28 cellular contexts compared by ENCODE assay signal in the genomic region with DNA sequence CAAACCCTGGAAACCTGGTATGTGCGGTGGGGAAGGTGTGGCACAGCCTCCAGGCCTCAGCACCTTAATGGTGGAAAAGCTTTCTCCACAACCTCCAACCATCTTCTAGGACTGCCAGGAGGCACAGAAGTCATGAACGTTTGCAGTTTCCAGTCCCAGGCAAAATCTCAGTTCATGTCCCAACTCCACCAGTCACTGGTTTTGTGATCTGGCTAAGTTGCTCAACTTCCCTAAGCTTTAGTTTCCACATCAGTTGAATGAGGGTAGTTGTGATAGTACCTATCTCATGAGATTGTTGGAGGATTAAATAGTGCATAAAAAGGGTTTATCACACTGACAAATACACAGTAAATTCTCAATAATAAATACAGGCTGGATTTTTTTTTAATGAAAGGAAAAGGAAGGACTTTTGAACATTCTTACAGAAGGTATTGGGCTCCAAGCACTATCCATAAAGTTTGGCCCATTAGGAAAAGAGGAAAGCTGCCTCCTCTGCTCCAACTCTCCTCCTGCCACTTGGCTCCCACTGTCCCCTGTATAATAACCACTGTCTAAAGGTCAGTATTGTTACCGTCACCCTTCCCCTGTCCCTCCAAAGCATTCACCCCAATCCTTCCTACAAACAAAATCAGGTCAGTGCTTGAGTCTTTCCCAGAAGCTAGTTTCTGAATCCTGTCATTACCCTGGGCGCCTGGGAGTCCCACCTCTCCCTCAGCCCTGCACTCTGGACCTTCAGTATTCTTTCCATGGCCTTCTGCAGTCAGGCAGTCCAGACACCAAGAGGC. TPM values are rescaled to one million over a fixed set of nuclear protein-coding genes. Genes with fewer than 3 reads are reported as not detected.
DNase-seq lines count a peak whose midpoint lies in the region; ATAC-seq and TF ChIP-seq lines count a peak whose summit lies in the region.
"Had no signal": no experiment of that assay in that cellular context is flagged by ENCODE, and none has a peak within 500 bp of the region (broad histone marks: within the 10 kb centered on the region; RNA-seq: fewer than 3 reads in every experiment).

No MANE protein-coding gene starts in this region.

- no peak for DNase-seq in activated T-cell treated with anti-CD3 and anti-CD28 coated beads, Interleukin-2, amount 50 U/mL, for 72 hours
- DNase-seq in activated T-cell treated with anti-CD3 and anti-CD28 coated beads, Interleukin-2, amount 50 U/mL, for 48 hours = no peak
- DNase-seq in RWPE1 (ENCODE audit: low spot score) = no peak
- no peak for DNase-seq in progenitor cell of endocrine pancreas (ENCODE audit: low spot score, unreplicated experiment)
- DNase-seq in Calu3 = no peak
- DNase-seq in osteocyte (ENCODE audit: extremely low spot score, unreplicated experiment) = no peak
- DNase-seq: activated CD4-positive, alpha-beta T cell treated with anti-CD3 and anti-CD28 coated beads for 1 hour; activated CD8-positive, alpha-beta T cell treated with anti-CD3 and anti-CD28 coated beads, Interleukin-2, amount 10 ng/mL, durations not matched to agents 7 days and 5 days; activated gamma-delta T cell treated with Interleukin-2 at 50 U/mL for 16 hours; adrenal gland; BE2C; DMS53; gastrocnemius medialis; left colon; NCI-H1105; NCI-H1930; NCI-H526; right cardiac atrium; RPMI8226; SK-N-SH; stimulated activated CD4-positive, alpha-beta T cell treated with anti-CD3 and anti-CD28 coated beads, Interleukin-4, amount 100 ng/mL, for 1 hour; upper lobe of left lung had no signal

- intact Hi-C loops in Calu3 (cut with micrococcal nuclease; ENCODE audit: unreplicated experiment) = no loop called here

- CTCF ChIA-PET in RWPE1 (lab: Yijun Ruan, JAX) = interaction anchor here (0.6 to 1.4 kb wide), 3 partner anchors 8 to 626 kb away, joined by 3 to 5 read pairs (median 3); no protein-coding TSS in a partner anchor
- CTCF ChIA-PET in Calu3 (lab: Charles Lee) = no interaction called here

- H3K36me3 Mint-ChIP-seq in activated T-cell treated with anti-CD3 and anti-CD28 coated beads, Interleukin-2, amount 50 U/mL, for 72 hours (ENCODE audit: insufficient read depth in 2 of 2) = peaks cover 22 to 51% of the 10 kb centered on the region in 2 donors
- H3K36me3 Mint-ChIP-seq in progenitor cell of endocrine pancreas (ENCODE audit: insufficient read depth) (peaks cover 23% of the 10 kb centered on the region), Calu3 (ENCODE audit: insufficient read depth, unreplicated experiment) (peaks cover 58% of the 10 kb centered on the region), osteocyte (ENCODE audit: unreplicated experiment) (peaks cover 39% of the 10 kb centered on the region)

- POLR2A ChIA-PET in RWPE1 (lab: Yijun Ruan, JAX; ENCODE audit: low non-redundant PET) = no interaction called here

- TF ChIP-seq CTCF in RWPE1 (conservative IDR thresholded peaks at IDR 0.05; ENCODE audit: low read depth) (no peak), progenitor cell of endocrine pancreas (IDR thresholded peaks at IDR 0.05; ENCODE audit: unreplicated experiment) (no peak), Calu3 (IDR thresholded peaks at IDR 0.05; ENCODE audit: unreplicated experiment) (no peak), osteocyte (IDR thresholded peaks at IDR 0.05) (no peak)

- H3K27ac Mint-ChIP-seq in activated T-cell treated with anti-CD3 and anti-CD28 coated beads, Interleukin-2, amount 50 U/mL, for 72 hours = peak overlapping the region; percentile 25
- peak overlapping the region; percentile 27 for H3K27ac Mint-ChIP-seq in progenitor cell of endocrine pancreas
- H3K27ac Mint-ChIP-seq in Calu3 (ENCODE audit: unreplicated experiment) = no peak overlapping the region
- H3K27ac Mint-ChIP-seq in osteocyte (ENCODE audit: unreplicated experiment) = no peak overlapping the region
- H3K27ac Mint-ChIP-seq: activated CD8-positive, alpha-beta T cell treated with anti-CD3 and anti-CD28 coated beads, Interleukin-2, amount 10 ng/mL, durations not matched to agents 7 days and 5 days; brain; T-helper 1 cell treated with Interleukin-12 subunit alpha and Interleukin-12 subunit beta and Interleukin-4 antibody, amounts not matched to agents 30 μg/mL and 1 μg/mL, for 36 hours had no signal

- no peak for ATAC-seq in activated T-cell treated with anti-CD3 and anti-CD28 coated beads, Interleukin-2, amount 50 U/mL, for 72 hours (replicated peaks in 1 of 2)
- ATAC-seq: activated CD8-positive, alpha-beta T cell treated with anti-CD3 and anti-CD28 coated beads, Interleukin-2, amount 10 ng/mL, durations not matched to agents 7 days and 5 days; gastrocnemius medialis; left colon; right cardiac atrium had no signal

- H3K4me1 Mint-ChIP-seq in activated T-cell treated with anti-CD3 and anti-CD28 coated beads, Interleukin-2, amount 50 U/mL, for 72 hours (ENCODE audit: low read depth) = peaks cover 13% of the 10 kb centered on the region
- H3K4me1 Mint-ChIP-seq in progenitor cell of endocrine pancreas (ENCODE audit: low read depth) (peaks cover 4% of the 10 kb centered on the region), Calu3 (ENCODE audit: low read depth, unreplicated experiment) (peaks cover 4% of the 10 kb centered on the region), osteocyte (ENCODE audit: unreplicated experiment) (peaks cover 10% of the 10 kb centered on the region)

- no peaks in the 10 kb centered on the region for H3K27me3 Mint-ChIP-seq in activated T-cell treated with anti-CD3 and anti-CD28 coated beads, Interleukin-2, amount 50 U/mL, for 72 hours (ENCODE audit: low read depth)
- H3K27me3 Mint-ChIP-seq in progenitor cell of endocrine pancreas = no peaks in the 10 kb centered on the region
- no peaks in the 10 kb centered on the region for H3K27me3 Mint-ChIP-seq in Calu3 (ENCODE audit: unreplicated experiment)
- H3K27me3 Mint-ChIP-seq in osteocyte (ENCODE audit: unreplicated experiment) = no peaks in the 10 kb centered on the region

- no peak overlapping the region for H3K4me3 Mint-ChIP-seq in activated T-cell treated with anti-CD3 and anti-CD28 coated beads, Interleukin-2, amount 50 U/mL, for 72 hours
- no peak overlapping the region for H3K4me3 Mint-ChIP-seq in progenitor cell of endocrine pancreas (ENCODE audit: low read depth)
- no peak overlapping the region for H3K4me3 Mint-ChIP-seq in Calu3 (ENCODE audit: low read depth, unreplicated experiment)
- no peak overlapping the region for H3K4me3 Mint-ChIP-seq in osteocyte (ENCODE audit: unreplicated experiment)
- H3K4me3 Mint-ChIP-seq: activated CD8-positive, alpha-beta T cell treated with anti-CD3 and anti-CD28 coated beads, Interleukin-2, amount 10 ng/mL, durations not matched to agents 7 days and 5 days; brain; T-helper 1 cell treated with Interleukin-12 subunit alpha and Interleukin-12 subunit beta and Interleukin-4 antibody, amounts not matched to agents 30 μg/mL and 1 μg/mL, for 36 hours had no signal

- H3K9me3 Mint-ChIP-seq in activated T-cell treated with anti-CD3 and anti-CD28 coated beads, Interleukin-2, amount 50 U/mL, for 72 hours = no peaks in the 10 kb centered on the region
- H3K9me3 Mint-ChIP-seq in progenitor cell of endocrine pancreas (ENCODE audit: low read depth) (peaks cover 8% of the 10 kb centered on the region), Calu3 (ENCODE audit: low read depth, unreplicated experiment) (no peaks in the 10 kb centered on the region), osteocyte (ENCODE audit: unreplicated experiment) (no peaks in the 10 kb centered on the region)
- H3K9me3 Mint-ChIP-seq: brain had no signal

- peak overlapping the region; percentile 26; the same call in 1 of the 2 replicates for H3K27ac ChIP-seq in RWPE1
- H3K27ac ChIP-seq: adrenal gland, gastrocnemius medialis, hepatocyte, upper lobe of left lung had no signal

- no TSS peak for BruUV-seq in Calu3 (replicated peaks; lab: Mats Ljungman, UMichigan)

RNA-seq across cellular contexts. Expression of gene PCK2, which starts 6.3 kb away (rescaled TPM):
- 100 to 1,000 TPM; 161 to 180 TPM for total RNA-seq in activated T-cell treated with anti-CD3 and anti-CD28 coated beads, Interleukin-2, amount 50 U/mL, for 72 hours
- total RNA-seq in progenitor cell of endocrine pancreas = 29.7 and 34.7 TPM in 2 replicates
- total RNA-seq in Calu3 (2022) = 38.0 and 43.6 TPM in 2 replicates
- total RNA-seq in osteocyte = 66.0 and 75.1 TPM in 2 replicates

RNA-seq across cellular contexts. Expression of gene DCAF11, which starts 14.2 kb away (rescaled TPM):
- total RNA-seq in activated T-cell treated with anti-CD3 and anti-CD28 coated beads, Interleukin-2, amount 50 U/mL, for 72 hours = 100 to 1,000 TPM; 109 to 124 TPM
- total RNA-seq in progenitor cell of endocrine pancreas (79.7 and 80.9 TPM in 2 replicates), Calu3 (2022) (58.2 and 63.4 TPM in 2 replicates), osteocyte (50.2 and 52.8 TPM in 2 replicates)

RNA-seq across cellular contexts. Expression of gene NRL, which starts 14.4 kb away (rescaled TPM):
- total RNA-seq in activated T-cell treated with anti-CD3 and anti-CD28 coated beads, Interleukin-2, amount 50 U/mL, for 72 hours = 1 to 10 TPM; 5.2 TPM
- total RNA-seq in progenitor cell of endocrine pancreas (2.3 and 2.8 TPM in 2 replicates), Calu3 (2022) (1.8 and 2.3 TPM in 2 replicates), osteocyte (1.2 and 1.9 TPM in 2 replicates)

RNA-seq across cellular contexts. Expression of gene CPNE6, which starts 29.0 kb away (rescaled TPM):
- under 1 TPM; 0.12 to 0.14 TPM for total RNA-seq in activated T-cell treated with anti-CD3 and anti-CD28 coated beads, Interleukin-2, amount 50 U/mL, for 72 hours
- total RNA-seq in progenitor cell of endocrine pancreas (not detected in 2 replicates), Calu3 (2022) (not detected in 2 replicates), osteocyte (not detected in 2 replicates)
- total RNA-seq: A673, chondrocyte, gastrocnemius medialis, H4, hepatocyte, upper lobe of left lung had no signal

RNA-seq across cellular contexts. Expression of gene FITM1, which starts 30.1 kb away (rescaled TPM):
- 1 to 10 TPM in 1 of 2 donors, under 1 TPM in 1; 0.46 to 2.2 TPM for total RNA-seq in activated T-cell treated with anti-CD3 and anti-CD28 coated beads, Interleukin-2, amount 50 U/mL, for 72 hours
- total RNA-seq in progenitor cell of endocrine pancreas = 1.7 and 1.9 TPM in 2 replicates
- total RNA-seq in Calu3 (2022) = 0.47 and 0.98 TPM in 2 replicates
- 0.63 and 0.73 TPM in 2 replicates for total RNA-seq in osteocyte
- total RNA-seq: A673, H4 had no signal

Comparison
In these comparisons a context has a peak if more than half of its experiments do, and no peak if none do; other contexts are left out.
1. H3K27ac Mint-ChIP-seq: peak in activated T-cell treated with anti-CD3 and anti-CD28 coated beads, Interleukin-2, amount 50 U/mL, for 72 hours (single experiment) and progenitor cell of endocrine pancreas (single experiment); none in Calu3 (single experiment) and osteocyte (single experiment).